Comparison of ENCODE assay signal across 8 cellular contexts in the genomic region with DNA sequence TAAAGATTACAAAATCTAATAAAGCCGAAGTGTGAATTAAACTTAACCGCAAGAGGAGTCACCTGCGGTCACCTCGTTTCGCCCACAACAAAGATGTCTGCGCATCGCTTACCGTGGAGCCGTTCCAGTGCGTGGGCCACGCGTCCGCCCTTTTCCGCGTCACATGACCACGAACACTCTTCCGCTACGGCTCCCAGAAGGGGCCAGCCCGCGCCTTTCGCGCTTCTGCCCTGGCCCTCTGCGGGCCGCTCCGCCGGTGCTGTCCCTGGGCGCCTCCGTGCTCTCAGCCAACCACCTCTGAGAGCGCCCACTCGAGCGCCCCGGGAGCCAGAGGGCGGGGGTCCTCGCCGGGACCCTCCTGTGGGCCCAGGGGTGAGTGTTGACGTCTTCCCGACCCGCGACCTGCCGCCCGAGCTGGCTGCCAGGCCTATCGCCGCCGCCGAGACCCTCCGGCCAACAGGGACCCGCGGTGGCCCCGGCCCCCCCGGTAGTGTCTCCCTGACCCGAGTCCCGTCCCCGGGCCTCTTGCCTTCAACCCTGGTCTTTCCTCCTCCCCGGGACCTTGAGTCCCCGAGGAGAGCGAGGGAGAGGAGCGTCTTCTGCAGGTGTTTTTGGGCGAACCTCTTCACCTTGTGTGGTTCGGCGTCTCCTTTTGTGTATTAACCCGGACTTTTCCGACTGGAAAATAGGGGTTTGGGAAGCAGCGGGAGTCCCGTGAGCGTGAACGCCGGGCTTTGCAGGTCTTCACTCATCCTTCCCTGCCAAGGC. TPM values are rescaled to one million over a fixed set of nuclear protein-coding genes. Genes with fewer than 3 reads are reported as not detected.
A peak's percentile ranks its signal among the peaks of the same experiment; 100 is the strongest.
DNase-seq lines count a peak whose midpoint lies in the region; ATAC-seq and TF ChIP-seq lines count a peak whose summit lies in the region.

A gene with protein sequence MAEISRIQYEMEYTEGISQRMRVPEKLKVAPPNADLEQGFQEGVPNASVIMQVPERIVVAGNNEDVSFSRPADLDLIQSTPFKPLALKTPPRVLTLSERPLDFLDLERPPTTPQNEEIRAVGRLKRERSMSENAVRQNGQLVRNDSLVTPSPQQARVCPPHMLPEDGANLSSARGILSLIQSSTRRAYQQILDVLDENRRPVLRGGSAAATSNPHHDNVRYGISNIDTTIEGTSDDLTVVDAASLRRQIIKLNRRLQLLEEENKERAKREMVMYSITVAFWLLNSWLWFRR (plus strand): TSS at position 196 of the 768 bp plus-strand sequence. CDS start 5,415 bp downstream, outside the sequence.

- H3K27me3 Mint-ChIP-seq in CD14-positive monocyte (ENCODE audit: low read depth in 3 of 3), result peaks cover 2 to 3% (median 3%) of the 10 kb centered on the region in 3 donors

- H3K4me1 Mint-ChIP-seq in CD14-positive monocyte, result peaks cover 29% of the 10 kb centered on the region

- TF ChIP-seq CTCF in CD14-positive monocyte (IDR thresholded peaks at IDR 0.05), result peak; percentile 11

- peak within 1 kb of the TSS; percentile 78 to 93 (median 89) for H3K27ac Mint-ChIP-seq in CD14-positive monocyte

- intact Hi-C loops in CD14-positive monocyte (cut with micrococcal nuclease), result loop anchor here in 1 of 2 donors (5.0 kb wide), 1 partner anchor 47 kb away; no protein-coding TSS in a partner anchor

- peak; percentile 96 for ATAC-seq in GM19351 (IDR thresholded peaks at IDR 0.05; ENCODE audit: unreplicated experiment)
- peak; percentile 97 for ATAC-seq in HG03521 (IDR thresholded peaks at IDR 0.05; ENCODE audit: unreplicated experiment)

- H3K4me3 Mint-ChIP-seq in CD14-positive monocyte, result peak within 1 kb of the TSS; percentile 91 to 95

- peak; percentile 92 for DNase-seq in CD14-positive monocyte (ENCODE audit: low spot score)
- peak; percentile 92 for DNase-seq in NCI-H69 (lab: John Stamatoyannopoulos, UW)
- DNase-seq in activated CD4-positive, alpha-beta T cell treated with anti-CD3 and anti-CD28 coated beads, Interleukin-2, amount 50 U/mL, for 1 hour, result peak; percentile 93
- peak; percentile 90 for DNase-seq in dedifferentiated amniotic fluid mesenchymal stem cell (ENCODE audit: extremely low spot score)
- peak; percentile 98 for DNase-seq in left kidney (ENCODE audit: low read depth, low spot score)
- peak; percentile 93 to 94 for DNase-seq in stimulated activated CD4-positive, alpha-beta T cell treated with anti-CD3 and anti-CD28 coated beads, Interleukin-2, amount 100 ng/mL, for 24 hours

- peaks cover 18 to 20% of the 10 kb centered on the region in 2 donors for H3K36me3 Mint-ChIP-seq in CD14-positive monocyte

- peaks cover 12 to 22% (median 15%) of the 10 kb centered on the region in 7 donors for H3K9me3 Mint-ChIP-seq in CD14-positive monocyte

RNA-seq across cellular contexts. Expression of the gene that starts here (rescaled TPM):
- 100 to 1,000 TPM in 1 of 2 donors, 10 to 100 TPM in 1; 91.7 to 100 TPM for polyA plus RNA-seq in CD14-positive monocyte

Comparison
In these comparisons a context has a peak if more than half of its experiments do, and no peak if none do; other contexts are left out.
1. Peak in every context shown above with its lines: DNase-seq and ATAC-seq.